1 cellular context compared by ENCODE assay signal in the genomic region with DNA sequence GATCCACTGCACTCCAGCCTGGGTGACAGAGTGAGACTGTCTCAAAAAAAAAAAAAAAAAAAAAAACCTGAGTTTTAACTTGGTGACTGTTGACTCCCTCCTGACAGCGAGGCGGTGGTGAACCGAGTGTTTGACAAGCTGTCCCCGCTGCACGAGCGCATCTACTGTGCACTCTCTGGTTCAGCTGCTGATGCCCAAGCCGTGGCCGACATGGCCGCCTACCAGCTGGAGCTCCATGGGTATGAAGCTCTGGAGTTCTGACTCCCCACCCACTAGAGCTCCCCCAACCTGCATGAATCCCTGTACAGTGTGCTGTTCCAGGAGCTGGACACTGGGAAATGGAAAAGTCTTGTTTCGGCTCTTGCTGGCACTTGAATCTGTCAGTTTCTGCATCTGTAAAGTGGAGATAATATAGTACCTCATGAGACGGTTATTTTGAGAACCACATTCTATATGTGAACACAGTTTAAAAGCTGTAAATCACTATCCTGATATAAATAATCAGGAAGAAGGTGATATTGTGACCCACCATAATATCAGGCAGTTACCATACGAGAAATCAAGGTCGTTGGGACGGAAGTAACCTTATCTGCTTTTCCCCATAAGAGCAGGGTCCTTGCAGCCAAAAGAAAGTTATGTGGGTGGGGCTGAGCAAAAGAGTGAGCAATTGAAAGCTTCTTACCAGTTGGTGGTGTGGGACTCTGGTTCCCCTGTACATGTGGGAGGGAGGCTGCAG.
TF ChIP-seq lines count a peak whose summit lies in the region.

No MANE protein-coding gene starts in this region.

TF ChIP-seq in HEK293, 187 proteins besides CTCF, POLR2A, EP300 and RAD21:
- TF ChIP-seq ZNF473 (tag by site-specific recombination; IDR thresholded peaks at IDR 0.05) = no peak
- TF ChIP-seq ZNF112 (tag by site-specific recombination; IDR thresholded peaks at IDR 0.05) = no peak
- no peak for TF ChIP-seq ZNF184 (tag by site-specific recombination; IDR thresholded peaks at IDR 0.05)
- TF ChIP-seq ZFHX2 (tag by site-specific recombination; conservative IDR thresholded peaks at IDR 0.05) = peak; percentile 54
- no peak for TF ChIP-seq ZNF366 (tag by site-specific recombination; conservative IDR thresholded peaks at IDR 0.05)
- TF ChIP-seq ZSCAN16 (tag by site-specific recombination; IDR thresholded peaks at IDR 0.05) = no peak
- TF ChIP-seq KLF10 (tag by site-specific recombination; IDR thresholded peaks at IDR 0.05) = no peak
- peak; percentile 42; the same call in 1 of the 2 replicates for TF ChIP-seq EGR2 (tag by site-specific recombination; IDR thresholded peaks at IDR 0.05; ENCODE audit: low read depth)
- no peak for TF ChIP-seq ZNF280C (tag by site-specific recombination; IDR thresholded peaks at IDR 0.05)
TF ChIP-seq in HEK293: peak in this region for 2.
